Comparison of ENCODE assay signal across 8 cellular contexts in genomic region chr16:88662222-88662842, GRCh38. TPM values are rescaled to one million over a fixed set of nuclear protein-coding genes. Genes with fewer than 3 reads are reported as not detected.
DNase-seq lines count a peak whose midpoint lies in the region; ATAC-seq and TF ChIP-seq lines count a peak whose summit lies in the region.

No MANE protein-coding gene starts in this region.

- H3K4me3 ChIP-seq in GM12875 (ENCODE audit: low read depth, low read length): peak overlapping the region; percentile 96
- peak overlapping the region; percentile 66 to 69 for H3K4me3 ChIP-seq in body of pancreas

- DNase-seq in body of pancreas: peak in 1 of 4 donors; percentile 46
- DNase-seq in mesothelial cell of epicardium (ENCODE audit: low spot score in 2 of 2, unreplicated experiment in 2 of 2): no peak
- DNase-seq in NCI-H2227 (lab: John Stamatoyannopoulos, UW; ENCODE audit: unreplicated experiment): no peak
- no peak for DNase-seq in GM19238 (ENCODE audit: insufficient read length, low spot score)

- 2% methylated on average over 19 to 49 of the region's 49 CpGs for WGBS in body of pancreas, 2 donors

- H3K36me3 Mint-ChIP-seq in mesothelial cell of epicardium: peaks cover 2% of the 10 kb centered on the region

- no peaks in the 10 kb centered on the region for H3K27me3 ChIP-seq in body of pancreas

- ATAC-seq in HG03521 (IDR thresholded peaks at IDR 0.05; ENCODE audit: unreplicated experiment) (peak; percentile 8), body of pancreas (no peak), HG02588 (IDR thresholded peaks at IDR 0.05; ENCODE audit: unreplicated experiment) (no peak), GM19452 (IDR thresholded peaks at IDR 0.05; ENCODE audit: unreplicated experiment) (no peak)

- intact Hi-C loops in body of pancreas (cut with DNase I): no loop called here

- H3K27me3 Mint-ChIP-seq in mesothelial cell of epicardium (ENCODE audit: low read depth): no peaks in the 10 kb centered on the region

- no peaks in the 10 kb centered on the region for H3K9me3 Mint-ChIP-seq in mesothelial cell of epicardium

- no peaks in the 10 kb centered on the region for H3K36me3 ChIP-seq in body of pancreas (replicated peaks in 1 of 2; ENCODE audit: insufficient read depth in 1 of 2, low read depth in 2 of 2)

- no peaks in the 10 kb centered on the region for H3K9me3 ChIP-seq in body of pancreas

- H3K4me3 Mint-ChIP-seq in mesothelial cell of epicardium: peak overlapping the region; percentile 85

- TF ChIP-seq CTCF in GM12875 (IDR thresholded peaks at IDR 0.05; ENCODE audit: borderline replicate concordance, insufficient read depth, low read depth, low read length) (no peak), body of pancreas (IDR thresholded peaks at IDR 0.05) (no peak), mesothelial cell of epicardium (IDR thresholded peaks at IDR 0.05; ENCODE audit: unreplicated experiment) (no peak)

- H3K27ac Mint-ChIP-seq in mesothelial cell of epicardium: peak overlapping the region; percentile 86

- H3K4me1 Mint-ChIP-seq in mesothelial cell of epicardium: peaks cover 17% of the 10 kb centered on the region

- H3K4me1 ChIP-seq in body of pancreas: peaks cover 22% of the 10 kb centered on the region

- TF ChIP-seq POLR2A in body of pancreas (IDR thresholded peaks at IDR 0.05): no peak

- H3K27ac ChIP-seq in body of pancreas: peak overlapping the region; percentile 64 to 85 (median 70)

RNA-seq across cellular contexts. Expression of gene MVD, which starts 0.6 kb away (rescaled TPM):
- total RNA-seq in body of pancreas: 10 to 100 TPM; 16.9 to 28.7 TPM
- 59.5 to 67.2 TPM (median 64.0 TPM) in 3 replicates for total RNA-seq in mesothelial cell of epicardium

RNA-seq across cellular contexts. Expression of gene CYBA, which starts 11.5 kb away (rescaled TPM):
- total RNA-seq in body of pancreas: 100 to 1,000 TPM; 126 to 177 TPM
- 116 to 127 TPM (median 121 TPM) in 3 replicates for total RNA-seq in mesothelial cell of epicardium

RNA-seq across cellular contexts. Expression of gene IL17C, which starts 24.0 kb away (rescaled TPM):
- total RNA-seq in body of pancreas (not detected), mesothelial cell of epicardium (0.23 TPM in 1 of 3 replicates, not detected in the others)

RNA-seq across cellular contexts. Expression of gene SNAI3, which starts 24.0 kb away (rescaled TPM):
- under 1 TPM in 1 of 2 donors, not detected in 1; 0.26 TPM for total RNA-seq in body of pancreas
- total RNA-seq in mesothelial cell of epicardium: 0.29 to 0.69 TPM (median 0.43 TPM) in 3 replicates

RNA-seq across cellular contexts. Expression of gene RNF166, which starts 43.9 kb away (rescaled TPM):
- total RNA-seq in body of pancreas (10 to 100 TPM; 16.6 to 27.7 TPM), mesothelial cell of epicardium (20.9 to 22.9 TPM (median 21.4 TPM) in 3 replicates)
